ENCODE assay signal across 1 cellular context in the genomic region with DNA sequence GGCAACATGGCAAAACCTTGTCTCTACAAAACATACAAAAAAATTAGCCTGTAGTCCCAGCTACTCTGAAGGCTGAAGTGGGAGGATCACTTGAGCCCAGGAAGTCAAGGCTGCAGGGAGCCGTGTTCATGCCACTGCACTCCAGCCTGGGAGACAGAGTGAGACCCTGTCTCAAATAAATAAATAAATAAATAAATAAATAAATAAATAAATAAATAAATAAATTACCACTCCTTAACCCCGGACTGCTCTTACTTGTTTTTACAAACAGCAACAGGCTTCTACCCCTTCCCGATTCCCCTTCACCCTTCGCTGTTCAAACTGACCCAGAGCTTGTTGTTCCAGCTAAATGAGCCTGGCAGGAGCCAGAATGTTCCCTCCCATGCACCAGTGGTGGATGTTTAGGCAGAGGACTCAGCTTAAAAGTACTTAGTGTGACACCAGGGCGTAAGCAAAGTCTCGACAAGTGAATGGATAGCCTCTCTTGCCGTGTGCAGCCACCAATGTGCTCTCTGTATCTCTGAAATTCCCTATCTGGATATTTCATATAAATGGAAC.
TF ChIP-seq lines count a peak whose summit lies in the region.

No MANE protein-coding gene starts in this region.

TF ChIP-seq in HCT116, 20 proteins besides CTCF, POLR2A, EP300 and RAD21 (continued from another document):
- TF ChIP-seq, protein P1, sequence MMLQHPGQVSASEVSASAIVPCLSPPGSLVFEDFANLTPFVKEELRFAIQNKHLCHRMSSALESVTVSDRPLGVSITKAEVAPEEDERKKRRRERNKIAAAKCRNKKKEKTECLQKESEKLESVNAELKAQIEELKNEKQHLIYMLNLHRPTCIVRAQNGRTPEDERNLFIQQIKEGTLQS (IDR thresholded peaks at IDR 0.05) = no peak
